Comparison of ENCODE assay signal across 8 cellular contexts in the genomic region with DNA sequence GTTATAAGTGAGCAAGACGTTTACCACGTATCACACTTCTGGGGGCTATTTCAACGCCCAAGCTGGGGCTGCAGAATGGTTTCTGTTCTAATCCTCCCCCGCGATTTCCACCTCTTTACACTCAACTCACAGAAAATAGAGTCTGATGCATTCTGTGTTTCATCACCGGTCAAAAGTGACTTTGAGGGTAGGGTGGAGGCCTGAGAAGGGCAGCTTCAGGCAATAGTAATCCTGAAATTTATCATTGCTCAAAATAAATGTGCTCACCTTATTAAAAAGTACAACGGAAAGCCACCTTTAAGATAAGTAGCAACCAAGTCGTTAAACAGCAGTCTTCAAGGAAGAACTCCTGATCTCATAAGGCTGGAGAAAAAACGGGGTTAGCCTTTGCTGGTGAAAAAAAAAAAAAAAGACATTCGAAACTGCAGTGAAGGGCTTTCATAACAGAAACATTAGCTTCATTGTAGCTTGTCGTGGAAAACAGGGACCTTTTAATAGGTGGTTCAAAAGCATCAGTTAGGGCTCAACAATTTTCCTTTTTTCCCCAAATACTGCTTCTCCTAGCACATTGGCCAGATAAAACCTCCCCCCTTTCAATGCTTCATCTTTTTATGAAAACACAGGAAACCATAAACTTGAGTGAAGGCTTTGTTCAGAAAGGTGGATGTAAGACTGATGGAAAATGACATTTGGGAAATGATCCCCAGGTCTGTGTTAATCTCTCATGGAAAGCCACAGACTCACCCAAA.
DNase-seq lines count a peak whose midpoint lies in the region; ATAC-seq and TF ChIP-seq lines count a peak whose summit lies in the region.

No MANE protein-coding gene starts in this region.

- peaks cover 60% of the 10 kb centered on the region for H3K4me1 Mint-ChIP-seq in Caco-2 (ENCODE audit: low read depth, unreplicated experiment)

- H3K4me1 ChIP-seq in Caco-2: peaks cover 55% of the 10 kb centered on the region

- peaks cover 21% of the 10 kb centered on the region for H3K36me3 Mint-ChIP-seq in Caco-2 (ENCODE audit: insufficient read depth, unreplicated experiment)

- intact Hi-C loops in Caco-2 (cut with micrococcal nuclease; ENCODE audit: unreplicated experiment): loop anchor here (2.0 to 5.0 kb wide), 2 partner anchors 15 to 39 kb away; no protein-coding TSS in a partner anchor

- TF ChIP-seq CTCF in Caco-2 (IDR thresholded peaks at IDR 0.05; ENCODE audit: insufficient read depth in 1 of 2, low read depth in 1 of 2, low read length in 1 of 2, severe bottlenecking in 1 of 2, unreplicated experiment in 1 of 2) (no peak), fibroblast of pulmonary artery (IDR thresholded peaks at IDR 0.05; ENCODE audit: low read length, missing control alignments) (no peak)

- no peak for DNase-seq in Caco-2
- DNase-seq in activated CD8-positive, alpha-beta memory T cell treated with anti-CD3 and anti-CD28 coated beads, Interleukin-2, amount 50 U/mL, for 4 hours: peak; percentile 33
- peak; percentile 64 for DNase-seq in fibroblast of pulmonary artery (ENCODE audit: low read depth)
- DNase-seq in renal cortical epithelial cell (ENCODE audit: low read depth): peak; percentile 28
- no peak for DNase-seq in DMS79 treated with DMSO at 0.1 percent for 48 hours (lab: John Stamatoyannopoulos, UW)
- no peak for DNase-seq in NCI-H1930 (lab: John Stamatoyannopoulos, UW)

- no peaks in the 10 kb centered on the region for H3K27me3 Mint-ChIP-seq in Caco-2 (ENCODE audit: insufficient read depth, unreplicated experiment)

- ATAC-seq in HG03439 (IDR thresholded peaks at IDR 0.05; ENCODE audit: unreplicated experiment) (peak; percentile 14), HG02852 (IDR thresholded peaks at IDR 0.05; ENCODE audit: unreplicated experiment) (no peak)

- BruUV-seq in Caco-2 (replicated peaks; lab: Mats Ljungman, UMichigan): no TSS peak

- H3K4me3 ChIP-seq in Caco-2 (ENCODE audit: low read depth, low read length) (peak overlapping the region; percentile 64), fibroblast of pulmonary artery (replicated peaks; ENCODE audit: low read depth, low read length) (peak overlapping the region; percentile 63)

- POLR2A ChIA-PET in Caco-2 (lab: Charles Lee): interaction anchor here (0.6 kb wide), 2 partner anchors 9 to 35 kb away, joined by 3 read pairs; no protein-coding TSS in a partner anchor

- peak overlapping the region; percentile 95 for H3K27ac Mint-ChIP-seq in Caco-2 (ENCODE audit: unreplicated experiment)

- no peaks in the 10 kb centered on the region for H3K27me3 ChIP-seq in Caco-2 (replicated peaks; ENCODE audit: control insufficient read depth, insufficient read depth, low read length)

- no peaks in the 10 kb centered on the region for H3K36me3 ChIP-seq in Caco-2 (ENCODE audit: control insufficient read depth, insufficient read depth, low read length)

- no peaks in the 10 kb centered on the region for H3K9me3 ChIP-seq in Caco-2

- CTCF ChIA-PET in Caco-2 (lab: Charles Lee): interaction anchor here (0.7 to 0.8 kb wide), 2 partner anchors 9 to 16 kb away, joined by 3 read pairs; no protein-coding TSS in a partner anchor

- H3K4me3 Mint-ChIP-seq in Caco-2 (ENCODE audit: unreplicated experiment): peak overlapping the region; percentile 92

- H3K9me3 Mint-ChIP-seq in Caco-2 (ENCODE audit: unreplicated experiment): no peaks in the 10 kb centered on the region

Comparison
In these comparisons a context has a peak if more than half of its experiments do, and no peak if none do; other contexts are left out.
1. DNase-seq: peak in activated CD8-positive, alpha-beta memory T cell treated with anti-CD3 and anti-CD28 coated beads, Interleukin-2, amount 50 U/mL, for 4 hours (single experiment), fibroblast of pulmonary artery (single experiment) and renal cortical epithelial cell (single experiment); none in Caco-2 (0 of 2), DMS79 treated with DMSO at 0.1 percent for 48 hours (single experiment) and NCI-H1930 (0 of 2).